8 cellular contexts compared by ENCODE assay signal in genomic region chr6:7143161-7143974, GRCh38. TPM values are rescaled to one million over a fixed set of nuclear protein-coding genes. Genes with fewer than 3 reads are reported as not detected.
A peak's percentile ranks its signal among the peaks of the same experiment; 100 is the strongest.
DNase-seq lines count a peak whose midpoint lies in the region; ATAC-seq and TF ChIP-seq lines count a peak whose summit lies in the region.

No MANE protein-coding gene starts in this region.

- no peak overlapping the region for H3K27ac Mint-ChIP-seq in central memory CD8-positive, alpha-beta T cell (ENCODE audit: low read depth)

- H3K9me2 ChIP-seq in PC-3 (replicated peaks; ENCODE audit: low read length): no peaks in the 10 kb centered on the region

- H3K36me3 Mint-ChIP-seq in central memory CD8-positive, alpha-beta T cell (ENCODE audit: insufficient read depth): peaks cover 6% of the 10 kb centered on the region

- BruUV-seq in PC-3 (replicated peaks; lab: Mats Ljungman, UMichigan): no TSS peak

- H3K4me3 Mint-ChIP-seq in central memory CD8-positive, alpha-beta T cell: peak overlapping the region; percentile 54

- intact Hi-C loops in lower leg skin (cut with DNase I; ENCODE audit: low total_unique reads) (no loop called here), PC-3 (cut with micrococcal nuclease) (loop anchor here (5.0 kb wide), 2 partner anchors 36 to 456 kb away; partner anchors contain the start of gene RREB1)

- H3K9me3 ChIP-seq in osteoblast (ENCODE audit: low read depth, low read length) (no peaks in the 10 kb centered on the region), PC-3 (ENCODE audit: low read length) (no peaks in the 10 kb centered on the region)

- H3K4me1 ChIP-seq in osteoblast (ENCODE audit: insufficient read depth, low read length) (peaks cover 45% of the 10 kb centered on the region), PC-3 (ENCODE audit: insufficient read depth, low read length) (peaks cover 68% of the 10 kb centered on the region)

- H3K36me3 ChIP-seq in osteoblast (ENCODE audit: insufficient read depth, low read length): no peaks in the 10 kb centered on the region
- H3K36me3 ChIP-seq in PC-3 (ENCODE audit: low read depth, low read length): no peaks in the 10 kb centered on the region

- peaks cover 58% of the 10 kb centered on the region for H3K4me1 Mint-ChIP-seq in central memory CD8-positive, alpha-beta T cell

- H3K4me2 ChIP-seq in osteoblast (ENCODE audit: insufficient read depth, low read length) (no peak overlapping the region), PC-3 (ENCODE audit: low read length) (no peak overlapping the region)

- DNase-seq in NCI-H2107 (lab: John Stamatoyannopoulos, UW) (peak; percentile 83), osteoblast (ENCODE audit: insufficient read length, low spot score, missing footprints) (peak; percentile 75), lower leg skin (ENCODE audit: low spot score in 2 of 2) (no peak), PC-3 (no peak)
- DNase-seq in central memory CD8-positive, alpha-beta T cell (ENCODE audit: low spot score in 2 of 2): no peak

- no peaks in the 10 kb centered on the region for H3F3A ChIP-seq in PC-3 (ENCODE audit: low read length, unreplicated experiment)

- H3K79me2 ChIP-seq in osteoblast (ENCODE audit: insufficient read depth, low read length): peaks cover 90% of the 10 kb centered on the region
- peaks cover 97% of the 10 kb centered on the region for H3K79me2 ChIP-seq in PC-3 (ENCODE audit: low read length)

- no peak for TF ChIP-seq POLR2A in lower leg skin (IDR thresholded peaks at IDR 0.05)

- H3K27me3 ChIP-seq in osteoblast (ENCODE audit: insufficient read depth, low read length) (no peaks in the 10 kb centered on the region), PC-3 (ENCODE audit: low read length) (no peaks in the 10 kb centered on the region)

- H3K9me3 Mint-ChIP-seq in central memory CD8-positive, alpha-beta T cell: no peaks in the 10 kb centered on the region

- H4K20me1 ChIP-seq in osteoblast (ENCODE audit: insufficient read depth, low read length) (peaks cover 2% of the 10 kb centered on the region), PC-3 (ENCODE audit: low read length) (0 out of 2 replicates have a peak, but pooled peaks cover 3% of the 10 kb centered on the region)

- ATAC-seq in central memory CD8-positive, alpha-beta T cell (replicated peaks; ENCODE audit: extremely low read depth, poor library complexity, severe bottlenecking): no peak
- ATAC-seq in PC-3 (no peak), HG03571 (IDR thresholded peaks at IDR 0.05; ENCODE audit: unreplicated experiment) (no peak), HG02981 (IDR thresholded peaks at IDR 0.05; ENCODE audit: unreplicated experiment) (no peak)

- POLR2A ChIA-PET in PC-3 (lab: Charles Lee; ENCODE audit: unreplicated experiment): no interaction called here

- H3K4me3 ChIP-seq in osteoblast (ENCODE audit: insufficient read depth, low read length) (no peak overlapping the region), lower leg skin (ENCODE audit: low read depth, poor library complexity, severe bottlenecking) (no peak overlapping the region), PC-3 (ENCODE audit: low read length) (no peak overlapping the region)

- H3K27ac ChIP-seq in osteoblast (ENCODE audit: low read depth, low read length): no peak overlapping the region
- H3K27ac ChIP-seq in PC-3 (ENCODE audit: low read length): no peak overlapping the region

- WGBS in lower leg skin, 2 donors: 42 to 51% methylated on average over 11 of the region's 11 CpGs

- no peaks in the 10 kb centered on the region for H3K27me3 Mint-ChIP-seq in central memory CD8-positive, alpha-beta T cell

- CTCF ChIA-PET in PC-3 (lab: Charles Lee): no interaction called here

- no peak overlapping the region for H3K9ac ChIP-seq in PC-3 (ENCODE audit: low read length)

- H2AFZ ChIP-seq in osteoblast (ENCODE audit: low read length): no peak overlapping the region
- H2AFZ ChIP-seq in PC-3 (ENCODE audit: low read length): no peak overlapping the region

- TF ChIP-seq CTCF in GM12872 (IDR thresholded peaks at IDR 0.05; ENCODE audit: insufficient read depth, low read depth, low read length) (0 out of 3 replicates have a peak, but pooled peaks have one; percentile 13), osteoblast (IDR thresholded peaks at IDR 0.05; ENCODE audit: extremely low read depth, low read depth, low read length) (peak; percentile 38), lower leg skin (IDR thresholded peaks at IDR 0.05) (no peak), PC-3 (conservative IDR thresholded peaks at IDR 0.05; ENCODE audit: low read depth, low read length) (no peak)

RNA-seq across cellular contexts. Expression of gene RREB1, which starts 35.6 kb away (rescaled TPM):
- 25.9 and 29.3 TPM in 2 replicates for total RNA-seq in osteoblast
- 10 to 100 TPM; 40.8 to 68.6 (median 54.4) TPM for total RNA-seq in lower leg skin
- total RNA-seq in PC-3 (2014; rRNA removed): 26.0 and 31.8 TPM in 2 replicates

Comparison
In these comparisons a context has a peak if more than half of its experiments do, and no peak if none do; other contexts are left out.
1. CTCF ChIP-seq: peak in GM12872 (single experiment) and osteoblast (single experiment); none in lower leg skin (0 of 3) and PC-3 (single experiment).
2. DNase-seq: peak in NCI-H2107 (single experiment) and osteoblast (single experiment); none in central memory CD8-positive, alpha-beta T cell (0 of 2), lower leg skin (0 of 2) and PC-3 (single experiment).